ENCODE assay signal across 29 cellular contexts in the genomic region with DNA sequence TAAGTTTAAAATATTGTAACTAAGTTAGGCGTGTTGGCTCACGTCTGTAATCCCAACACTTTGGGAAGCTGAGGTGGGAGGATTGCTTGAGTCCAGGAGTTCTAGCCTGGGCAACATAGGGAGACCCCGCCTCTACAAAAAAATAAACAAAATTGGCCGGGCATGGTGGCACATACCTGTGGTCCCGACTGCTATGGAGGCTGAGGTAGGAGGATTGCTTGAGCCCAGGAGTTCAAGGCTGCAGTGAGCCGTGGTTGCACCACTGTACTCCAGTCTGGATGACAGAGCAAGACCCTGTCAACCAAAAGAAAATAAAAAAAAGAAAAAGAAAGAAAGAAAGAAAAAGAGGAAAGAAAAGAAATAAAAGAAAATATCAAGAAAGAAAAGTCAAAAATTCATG.
"Had no signal": no experiment of that assay in that cellular context is flagged by ENCODE, and none has a peak within 500 bp of the region (broad histone marks: within the 10 kb centered on the region; RNA-seq: fewer than 3 reads in every experiment).

No MANE protein-coding gene starts in this region.

- H3K36me3 ChIP-seq: colonic mucosa, esophagus squamous epithelium, gastroesophageal sphincter had no signal

- H3K27me3 Mint-ChIP-seq: activated CD8-positive, alpha-beta T cell treated with anti-CD3 and anti-CD28 coated beads for 36 hours; activated naive CD8-positive, alpha-beta T cell had no signal

- DNase-seq: activated CD4-positive, alpha-beta T cell treated with anti-CD3 and anti-CD28 coated beads for 1 hour; activated CD4-positive, alpha-beta T cell treated with anti-CD3 and anti-CD28 coated beads for 4 hours; activated CD4-positive, alpha-beta T cell treated with anti-CD3 and anti-CD28 coated beads, Interleukin-2, amount 10 ng/mL, durations not matched to agents 7 days and 5 days; activated CD4-positive, alpha-beta T cell treated with anti-CD3 and anti-CD28 coated beads, Interleukin-2, amount 50 U/mL, for 48 hours; activated CD8-positive, alpha-beta memory T cell treated with anti-CD3 and anti-CD28 coated beads for 24 hours; activated CD8-positive, alpha-beta T cell treated with anti-CD3 and anti-CD28 coated beads for 36 hours; activated effector memory CD4-positive, alpha-beta T cell treated with Interleukin-2 at 50 U/mL for 16 hours; activated gamma-delta T cell treated with Interleukin-2 at 50 U/mL for 16 hours; activated naive CD4-positive, alpha-beta T cell treated with anti-CD3 and anti-CD28 coated beads, Interleukin-2, amount 50 U/mL, for 16 hours; activated naive CD4-positive, alpha-beta T cell treated with Interleukin-2 at 50 U/mL for 16 hours; activated T-cell treated with anti-CD3 and anti-CD28 coated beads, Interleukin-2, amount 50 U/mL, for 4 hours; amniotic stem cell; anterior cingulate cortex; body of pancreas; caudate nucleus; colonic mucosa; effector CD8-positive, alpha-beta T cell; esophagus squamous epithelium; foreskin melanocyte; head of caudate nucleus; T-helper 2 cell had no signal

- H3K27me3 ChIP-seq: body of pancreas, colonic mucosa, gastroesophageal sphincter had no signal

- H3K27ac Mint-ChIP-seq: activated CD4-positive, alpha-beta T cell treated with anti-CD3 and anti-CD28 coated beads, Interleukin-2, amount 10 ng/mL, durations not matched to agents 7 days and 5 days; activated CD8-positive, alpha-beta T cell treated with anti-CD3 and anti-CD28 coated beads for 36 hours; activated naive CD8-positive, alpha-beta T cell; activated T-helper 17 cell treated with anti-CD3 and anti-CD28 coated beads, Interleukin-2, amount 50 U/mL, for 72 hours; WTC11 had no signal

- ATAC-seq: activated CD8-positive, alpha-beta T cell treated with anti-CD3 and anti-CD28 coated beads for 36 hours; activated T-cell treated with anti-CD3 and anti-CD28 coated beads, Interleukin-2, amount 50 U/mL, for 4 hours; activated T-helper 17 cell treated with anti-CD3 and anti-CD28 coated beads, Interleukin-2, amount 50 U/mL, for 72 hours; body of pancreas; gastroesophageal sphincter; WTC11 had no signal

- H3K4me3 Mint-ChIP-seq: activated CD4-positive, alpha-beta T cell treated with anti-CD3 and anti-CD28 coated beads, Interleukin-2, amount 10 ng/mL, durations not matched to agents 7 days and 5 days; activated CD8-positive, alpha-beta T cell treated with anti-CD3 and anti-CD28 coated beads for 36 hours; activated naive CD8-positive, alpha-beta T cell; activated T-cell treated with anti-CD3 and anti-CD28 coated beads, Interleukin-2, amount 50 U/mL, for 4 hours; activated T-helper 17 cell treated with anti-CD3 and anti-CD28 coated beads, Interleukin-2, amount 50 U/mL, for 72 hours; WTC11 had no signal

- H3K36me3 Mint-ChIP-seq: activated naive CD8-positive, alpha-beta T cell; WTC11 had no signal

- H3K4me3 ChIP-seq: body of pancreas, colonic mucosa, esophagus squamous epithelium, gastroesophageal sphincter had no signal

- H3K9me3 ChIP-seq: body of pancreas, colonic mucosa, esophagus squamous epithelium, gastroesophageal sphincter had no signal

- H3K4me1 Mint-ChIP-seq: activated CD4-positive, alpha-beta T cell treated with anti-CD3 and anti-CD28 coated beads, Interleukin-2, amount 10 ng/mL, durations not matched to agents 7 days and 5 days; activated T-helper 17 cell treated with anti-CD3 and anti-CD28 coated beads, Interleukin-2, amount 50 U/mL, for 72 hours had no signal

- FAIRE-seq: endometrium, endothelial cell of umbilical vein had no signal

- H3K27ac ChIP-seq: body of pancreas, colonic mucosa, epithelial cell of prostate, esophagus squamous epithelium, gastroesophageal sphincter, VCaP had no signal

- H3K9me3 Mint-ChIP-seq: activated CD4-positive, alpha-beta T cell treated with anti-CD3 and anti-CD28 coated beads, Interleukin-2, amount 10 ng/mL, durations not matched to agents 7 days and 5 days; activated CD8-positive, alpha-beta T cell treated with anti-CD3 and anti-CD28 coated beads for 36 hours; activated T-cell treated with anti-CD3 and anti-CD28 coated beads, Interleukin-2, amount 50 U/mL, for 4 hours; activated T-helper 17 cell treated with anti-CD3 and anti-CD28 coated beads, Interleukin-2, amount 50 U/mL, for 72 hours; WTC11 had no signal

- H3K4me1 ChIP-seq: body of pancreas, colonic mucosa, gastroesophageal sphincter had no signal
